1 cellular context compared by ENCODE assay signal in genomic region chr19:7294571-7295212, GRCh38.
TF ChIP-seq lines count a peak whose summit lies in the region.

No MANE protein-coding gene starts in this region.

TF ChIP-seq in HepG2, 621 proteins besides CTCF, POLR2A, EP300 and RAD21 (continued from another document and continues in another):
- TF ChIP-seq ZNF441 (CRISPR knock-in tag; IDR thresholded peaks at IDR 0.05; ENCODE audit: borderline replicate concordance) = 0 out of 2 replicates have a peak, but pooled peaks have one; percentile 70
- 0 out of 2 replicates have a peak, but pooled peaks have one; percentile 11 for TF ChIP-seq ZBTB38 (CRISPR knock-in tag; IDR thresholded peaks at IDR 0.05)
- TF ChIP-seq, protein P1, sequence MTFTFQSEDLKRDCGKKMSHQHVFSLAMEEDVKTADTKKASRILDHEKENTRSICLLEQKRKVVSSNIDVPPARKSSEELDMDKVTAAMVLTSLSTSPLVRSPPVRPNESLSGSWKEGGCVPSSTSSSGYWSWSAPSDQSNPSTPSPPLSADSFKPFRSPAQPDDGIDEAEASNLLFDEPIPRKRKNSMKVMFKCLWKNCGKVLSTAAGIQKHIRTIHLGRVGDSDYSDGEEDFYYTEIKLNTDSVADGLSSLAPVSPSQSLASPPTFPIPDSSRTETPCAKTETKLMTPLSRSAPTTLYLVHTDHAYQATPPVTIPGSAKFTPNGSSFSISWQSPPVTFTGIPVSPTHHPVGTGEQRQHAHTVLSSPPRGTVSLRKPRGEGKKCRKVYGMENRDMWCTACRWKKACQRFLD (CRISPR knock-in tag; IDR thresholded peaks at IDR 0.05; ENCODE audit: borderline replicate concordance) = peak; percentile 45; the same call in 1 of the 2 replicates
- peak; percentile 47 for TF ChIP-seq ZMYM4 (CRISPR knock-in tag; IDR thresholded peaks at IDR 0.05)
- TF ChIP-seq ATF7 (IDR thresholded peaks at IDR 0.05) = no peak
- no peak for TF ChIP-seq ATF7 (CRISPR knock-in tag; IDR thresholded peaks at IDR 0.05)
- TF ChIP-seq RXRB (CRISPR knock-in tag; IDR thresholded peaks at IDR 0.05; ENCODE audit: borderline replicate concordance) = peak; percentile 45; the same call in 1 of the 2 replicates
- TF ChIP-seq KDM5A (IDR thresholded peaks at IDR 0.05; ENCODE audit: borderline replicate concordance, low read length) = peak; percentile 42; the same call in 1 of the 2 replicates
- TF ChIP-seq ZNF292 (CRISPR knock-in tag; IDR thresholded peaks at IDR 0.05; ENCODE audit: borderline replicate concordance, low read depth) = peak; percentile 27; the same call in 1 of the 2 replicates
- no peak for TF ChIP-seq ZBTB8A (CRISPR knock-in tag; IDR thresholded peaks at IDR 0.05; ENCODE audit: borderline replicate concordance, low read depth)
- 0 out of 2 replicates have a peak, but pooled peaks have one; percentile 51 for TF ChIP-seq TOE1 (CRISPR knock-in tag; IDR thresholded peaks at IDR 0.05)
- TF ChIP-seq, protein P2, sequence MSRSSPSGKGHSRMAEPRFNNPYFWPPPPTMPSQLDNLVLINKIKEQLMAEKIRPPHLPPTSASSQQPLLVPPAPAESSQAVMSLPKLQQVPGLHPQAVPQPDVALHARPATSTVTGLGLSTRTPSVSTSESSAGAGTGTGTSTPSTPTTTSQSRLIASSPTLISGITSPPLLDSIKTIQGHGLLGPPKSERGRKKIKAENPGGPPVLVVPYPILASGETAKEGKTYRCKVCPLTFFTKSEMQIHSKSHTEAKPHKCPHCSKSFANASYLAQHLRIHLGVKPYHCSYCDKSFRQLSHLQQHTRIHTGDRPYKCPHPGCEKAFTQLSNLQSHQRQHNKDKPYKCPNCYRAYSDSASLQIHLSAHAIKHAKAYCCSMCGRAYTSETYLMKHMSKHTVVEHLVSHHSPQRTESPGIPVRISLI (CRISPR knock-in tag; IDR thresholded peaks at IDR 0.05; ENCODE audit: borderline replicate concordance) = peak; percentile 44
- TF ChIP-seq FOXC1 (CRISPR knock-in tag; IDR thresholded peaks at IDR 0.05; ENCODE audit: borderline replicate concordance) = peak; percentile 38
- 0 out of 2 replicates have a peak, but pooled peaks have one; percentile 67 for TF ChIP-seq IRX3 (CRISPR knock-in tag; IDR thresholded peaks at IDR 0.05; ENCODE audit: borderline replicate concordance, low read depth)
- TF ChIP-seq ZMYM3 (CRISPR knock-in tag; IDR thresholded peaks at IDR 0.05) = peak; percentile 46; the same call in 1 of the 2 replicates
- peak; percentile 43; the same call in 1 of the 2 replicates for TF ChIP-seq KLF9 (CRISPR knock-in tag; IDR thresholded peaks at IDR 0.05; ENCODE audit: low read depth)
- 0 out of 2 replicates have a peak, but pooled peaks have one; percentile 28 for TF ChIP-seq FOXO4 (CRISPR knock-in tag; conservative IDR thresholded peaks at IDR 0.05)
- TF ChIP-seq CCDC6 (CRISPR knock-in tag; IDR thresholded peaks at IDR 0.05) = peak; percentile 53; the same call in 1 of the 2 replicates
- TF ChIP-seq FOXK1 (CRISPR knock-in tag; IDR thresholded peaks at IDR 0.05; ENCODE audit: borderline replicate concordance, low read depth) = peak; percentile 53; the same call in 1 of the 2 replicates
- TF ChIP-seq TARDBP (CRISPR knock-in tag; IDR thresholded peaks at IDR 0.05) = 0 out of 2 replicates have a peak, but pooled peaks have one; percentile 30
- TF ChIP-seq FOSL1 (CRISPR knock-in tag; IDR thresholded peaks at IDR 0.05; ENCODE audit: borderline replicate concordance) = no peak; the same call in 1 of the 2 replicates
- peak; percentile 94 for TF ChIP-seq NRL (CRISPR knock-in tag; IDR thresholded peaks at IDR 0.05; ENCODE audit: borderline replicate concordance)
- peak; percentile 84; the same call in 1 of the 2 replicates for TF ChIP-seq ZNF841 (CRISPR knock-in tag; IDR thresholded peaks at IDR 0.05; ENCODE audit: borderline replicate concordance)
- peak; percentile 88 for TF ChIP-seq ZFP37 (CRISPR knock-in tag; IDR thresholded peaks at IDR 0.05; ENCODE audit: borderline replicate concordance)
- peak; percentile 65 for TF ChIP-seq ZFX (CRISPR knock-in tag; IDR thresholded peaks at IDR 0.05; ENCODE audit: low read depth)
- TF ChIP-seq BORCS8-MEF2B (CRISPR knock-in tag; IDR thresholded peaks at IDR 0.05) = peak; percentile 56; the same call in 1 of the 2 replicates
- TF ChIP-seq, protein P3, sequence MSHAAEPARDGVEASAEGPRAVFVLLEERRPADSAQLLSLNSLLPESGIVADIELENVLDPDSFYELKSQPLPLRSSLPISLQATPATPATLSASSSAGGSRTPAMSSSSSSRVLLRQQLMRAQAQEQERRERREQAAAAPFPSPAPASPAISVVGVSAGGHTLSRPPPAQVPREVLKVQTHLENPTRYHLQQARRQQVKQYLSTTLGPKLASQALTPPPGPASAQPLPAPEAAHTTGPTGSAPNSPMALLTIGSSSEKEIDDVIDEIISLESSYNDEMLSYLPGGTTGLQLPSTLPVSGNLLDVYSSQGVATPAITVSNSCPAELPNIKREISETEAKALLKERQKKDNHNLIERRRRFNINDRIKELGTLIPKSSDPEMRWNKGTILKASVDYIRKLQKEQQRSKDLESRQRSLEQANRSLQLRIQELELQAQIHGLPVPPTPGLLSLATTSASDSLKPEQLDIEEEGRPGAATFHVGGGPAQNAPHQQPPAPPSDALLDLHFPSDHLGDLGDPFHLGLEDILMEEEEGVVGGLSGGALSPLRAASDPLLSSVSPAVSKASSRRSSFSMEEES (CRISPR knock-in tag; IDR thresholded peaks at IDR 0.05) = peak; percentile 65; the same call in 1 of the 2 replicates
- peak; percentile 64; the same call in 1 of the 2 replicates for TF ChIP-seq HIVEP1 (CRISPR knock-in tag; IDR thresholded peaks at IDR 0.05)
- TF ChIP-seq, protein P4, sequence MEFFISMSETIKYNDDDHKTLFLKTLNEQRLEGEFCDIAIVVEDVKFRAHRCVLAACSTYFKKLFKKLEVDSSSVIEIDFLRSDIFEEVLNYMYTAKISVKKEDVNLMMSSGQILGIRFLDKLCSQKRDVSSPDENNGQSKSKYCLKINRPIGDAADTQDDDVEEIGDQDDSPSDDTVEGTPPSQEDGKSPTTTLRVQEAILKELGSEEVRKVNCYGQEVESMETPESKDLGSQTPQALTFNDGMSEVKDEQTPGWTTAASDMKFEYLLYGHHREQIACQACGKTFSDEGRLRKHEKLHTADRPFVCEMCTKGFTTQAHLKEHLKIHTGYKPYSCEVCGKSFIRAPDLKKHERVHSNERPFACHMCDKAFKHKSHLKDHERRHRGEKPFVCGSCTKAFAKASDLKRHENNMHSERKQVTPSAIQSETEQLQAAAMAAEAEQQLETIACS (CRISPR knock-in tag; IDR thresholded peaks at IDR 0.05) = peak; percentile 83
- TF ChIP-seq KAT8 (CRISPR knock-in tag; IDR thresholded peaks at IDR 0.05) = peak; percentile 46; the same call in 1 of the 2 replicates
- TF ChIP-seq ZNF703 (CRISPR knock-in tag; IDR thresholded peaks at IDR 0.05; ENCODE audit: borderline replicate concordance) = peak; percentile 73; the same call in 1 of the 2 replicates
- TF ChIP-seq ZNF572 (CRISPR knock-in tag; IDR thresholded peaks at IDR 0.05) = no peak
- TF ChIP-seq, protein P5, sequence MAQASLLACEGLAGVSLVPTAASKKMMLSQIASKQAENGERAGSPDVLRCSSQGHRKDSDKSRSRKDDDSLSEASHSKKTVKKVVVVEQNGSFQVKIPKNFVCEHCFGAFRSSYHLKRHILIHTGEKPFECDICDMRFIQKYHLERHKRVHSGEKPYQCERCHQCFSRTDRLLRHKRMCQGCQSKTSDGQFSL (CRISPR knock-in tag; IDR thresholded peaks at IDR 0.05) = 0 out of 2 replicates have a peak, but pooled peaks have one; percentile 44
- TF ChIP-seq, protein P6, sequence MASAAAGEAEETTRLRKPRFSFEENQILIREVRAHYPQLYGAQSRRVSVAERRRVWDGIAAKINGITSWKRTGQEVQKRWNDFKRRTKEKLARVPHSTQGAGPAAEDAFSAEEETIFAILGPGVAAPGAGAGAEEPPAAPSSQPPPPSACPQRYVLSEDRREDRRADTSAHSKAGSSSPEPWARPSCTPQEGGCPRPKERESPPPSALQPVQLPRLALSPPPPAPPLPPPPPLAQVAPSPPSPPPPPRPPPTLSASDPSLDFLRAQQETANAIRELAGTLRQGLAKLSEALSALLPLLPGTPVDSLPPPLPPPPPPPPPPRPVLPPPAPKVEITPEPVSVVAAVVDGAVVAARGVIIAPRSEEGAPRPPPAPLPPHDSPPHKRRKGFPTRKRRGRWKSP (CRISPR knock-in tag; IDR thresholded peaks at IDR 0.05) = peak; percentile 80; the same call in 1 of the 2 replicates
- no peak for TF ChIP-seq ZNF75D (CRISPR knock-in tag; IDR thresholded peaks at IDR 0.05; ENCODE audit: borderline replicate concordance)
- TF ChIP-seq ZNF446 (CRISPR knock-in tag; IDR thresholded peaks at IDR 0.05) = peak; percentile 24; the same call in 1 of the 2 replicates
- 0 out of 2 replicates have a peak, but pooled peaks have one; percentile 30 for TF ChIP-seq KMT2B (CRISPR knock-in tag; IDR thresholded peaks at IDR 0.05)
- peak; percentile 54; the same call in 1 of the 2 replicates for TF ChIP-seq ZNF891 (CRISPR knock-in tag; IDR thresholded peaks at IDR 0.05)
- no peak for TF ChIP-seq ZNF546 (CRISPR knock-in tag; conservative IDR thresholded peaks at IDR 0.05)
- peak; percentile 93; the same call in 1 of the 2 replicates for TF ChIP-seq ZNF558 (CRISPR knock-in tag; IDR thresholded peaks at IDR 0.05; ENCODE audit: borderline replicate concordance)
- TF ChIP-seq ARNT2 (CRISPR knock-in tag; IDR thresholded peaks at IDR 0.05; ENCODE audit: low read depth) = peak; percentile 69
- TF ChIP-seq GATAD2A (CRISPR knock-in tag; IDR thresholded peaks at IDR 0.05) = peak; percentile 65; the same call in 1 of the 2 replicates
- TF ChIP-seq ZNF143 (CRISPR knock-in tag; IDR thresholded peaks at IDR 0.05) = peak; percentile 39; the same call in 1 of the 2 replicates
- TF ChIP-seq BRCA1 (CRISPR knock-in tag; IDR thresholded peaks at IDR 0.05) = peak; percentile 58; the same call in 1 of the 2 replicates
- peak; percentile 32; the same call in 1 of the 2 replicates for TF ChIP-seq POLR2AphosphoS5 (IDR thresholded peaks at IDR 0.05; ENCODE audit: low read depth, low read length)
- TF ChIP-seq NR2F1 (CRISPR knock-in tag; IDR thresholded peaks at IDR 0.05) = no peak
- TF ChIP-seq TBX3 (IDR thresholded peaks at IDR 0.05; ENCODE audit: borderline replicate concordance) = no peak
- peak; percentile 44; the same call in 1 of the 2 replicates for TF ChIP-seq ARHGAP35 (CRISPR knock-in tag; IDR thresholded peaks at IDR 0.05; ENCODE audit: borderline replicate concordance)
- peak; percentile 93 for TF ChIP-seq ZNF512B (CRISPR knock-in tag; IDR thresholded peaks at IDR 0.05; ENCODE audit: borderline replicate concordance)
- 0 out of 2 replicates have a peak, but pooled peaks have one; percentile 51 for TF ChIP-seq ISX (CRISPR knock-in tag; conservative IDR thresholded peaks at IDR 0.05)
- TF ChIP-seq NR2F6 (IDR thresholded peaks at IDR 0.05) = 0 out of 2 replicates have a peak, but pooled peaks have one; percentile 5
- TF ChIP-seq NR2F6 (CRISPR knock-in tag; IDR thresholded peaks at IDR 0.05) = 0 out of 2 replicates have a peak, but pooled peaks have one; percentile 9
- peak; percentile 53; the same call in 1 of the 2 replicates for TF ChIP-seq MTA1 (CRISPR knock-in tag; IDR thresholded peaks at IDR 0.05; ENCODE audit: borderline replicate concordance)
- peak; percentile 80 for TF ChIP-seq ZBTB7A (CRISPR knock-in tag; IDR thresholded peaks at IDR 0.05)
- TF ChIP-seq MIER2 (CRISPR knock-in tag; IDR thresholded peaks at IDR 0.05) = 0 out of 2 replicates have a peak, but pooled peaks have one; percentile 22
- 0 out of 2 replicates have a peak, but pooled peaks have one; percentile 69 for TF ChIP-seq ZNF205 (CRISPR knock-in tag; IDR thresholded peaks at IDR 0.05)
- TF ChIP-seq ARNTL (CRISPR knock-in tag; IDR thresholded peaks at IDR 0.05) = peak; percentile 83
- 0 out of 2 replicates have a peak, but pooled peaks have one; percentile 39 for TF ChIP-seq ZNF563 (CRISPR knock-in tag; IDR thresholded peaks at IDR 0.05)
- TF ChIP-seq, protein P7, sequence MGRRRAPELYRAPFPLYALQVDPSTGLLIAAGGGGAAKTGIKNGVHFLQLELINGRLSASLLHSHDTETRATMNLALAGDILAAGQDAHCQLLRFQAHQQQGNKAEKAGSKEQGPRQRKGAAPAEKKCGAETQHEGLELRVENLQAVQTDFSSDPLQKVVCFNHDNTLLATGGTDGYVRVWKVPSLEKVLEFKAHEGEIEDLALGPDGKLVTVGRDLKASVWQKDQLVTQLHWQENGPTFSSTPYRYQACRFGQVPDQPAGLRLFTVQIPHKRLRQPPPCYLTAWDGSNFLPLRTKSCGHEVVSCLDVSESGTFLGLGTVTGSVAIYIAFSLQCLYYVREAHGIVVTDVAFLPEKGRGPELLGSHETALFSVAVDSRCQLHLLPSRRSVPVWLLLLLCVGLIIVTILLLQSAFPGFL (CRISPR knock-in tag; IDR thresholded peaks at IDR 0.05) = no peak
- TF ChIP-seq ZNF124 (CRISPR knock-in tag; IDR thresholded peaks at IDR 0.05) = peak; percentile 58
- TF ChIP-seq SMARCE1 (IDR thresholded peaks at IDR 0.05; ENCODE audit: borderline replicate concordance) = no peak
- 0 out of 2 replicates have a peak, but pooled peaks have one; percentile 42 for TF ChIP-seq ZNF431 (CRISPR knock-in tag; IDR thresholded peaks at IDR 0.05; ENCODE audit: borderline replicate concordance, low read depth)
- 0 out of 2 replicates have a peak, but pooled peaks have one; percentile 42 for TF ChIP-seq MIXL1 (CRISPR knock-in tag; IDR thresholded peaks at IDR 0.05)
